Comparison of ENCODE assay signal across 10 cellular contexts in the genomic region with DNA sequence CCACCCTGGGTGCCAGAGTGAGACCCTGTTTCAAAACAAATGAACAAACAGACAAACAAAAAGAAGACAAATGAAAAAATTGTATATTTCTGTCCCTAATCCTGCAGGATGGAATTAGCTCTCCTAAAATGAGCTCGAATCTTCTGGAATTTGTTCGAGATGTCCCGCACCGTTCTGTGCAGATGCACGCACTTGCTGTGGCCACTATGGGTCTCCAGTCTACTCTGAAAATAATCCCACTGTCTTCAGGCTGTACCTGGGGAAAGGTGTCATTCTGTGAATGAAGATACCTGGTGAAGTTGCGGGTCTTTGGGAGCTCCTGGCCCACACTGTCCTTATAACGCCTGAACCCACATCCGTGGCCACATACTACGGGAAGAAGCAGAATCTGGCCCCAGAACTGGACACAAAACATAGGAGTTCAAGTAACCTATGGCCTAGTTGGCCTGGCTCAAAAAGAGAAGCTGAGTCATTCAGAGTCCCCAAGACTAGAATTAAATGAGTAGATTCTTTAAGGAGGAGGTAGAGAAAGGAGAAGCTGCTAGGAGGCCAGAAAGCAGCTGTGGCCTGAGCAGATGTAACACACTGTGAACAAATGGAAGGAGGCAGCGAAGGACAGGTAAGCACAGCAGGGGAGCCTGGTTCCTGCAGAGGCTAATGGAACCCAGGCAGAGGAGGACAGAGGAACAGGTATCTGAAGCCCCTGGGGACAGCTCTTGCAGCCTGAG.
A peak's percentile ranks its signal among the peaks of the same experiment; 100 is the strongest.
DNase-seq lines count a peak whose midpoint lies in the region; ATAC-seq and TF ChIP-seq lines count a peak whose summit lies in the region.
"Had no signal": no experiment of that assay in that cellular context is flagged by ENCODE, and none has a peak within 500 bp of the region (broad histone marks: within the 10 kb centered on the region; RNA-seq: fewer than 3 reads in every experiment).

No MANE protein-coding gene starts in this region.

- H3K18ac ChIP-seq in trophoblast cell (ENCODE audit: low read length) = peak overlapping the region; percentile 80

- peaks cover 65% of the 10 kb centered on the region for H3F3A ChIP-seq in SU-DHL-6 (ENCODE audit: insufficient read depth)

- WGBS in trophoblast cell (ENCODE audit: extremely low coverage, insufficient coverage, insufficient read length) = no CpG with 5 or more reads among the region's 10 CpGs

- intact Hi-C loops in Right ventricle myocardium inferior (cut with DNase I) = loop anchor here (5.0 kb wide), 1 partner anchor 109 kb away; a partner anchor contains a TSS

- peak overlapping the region; percentile 17 for H2BK12ac ChIP-seq in trophoblast cell (ENCODE audit: low read length)

- no peak overlapping the region for H3K23ac ChIP-seq in trophoblast cell (ENCODE audit: low read length)

- H3K4ac ChIP-seq in trophoblast cell (ENCODE audit: low read depth, low read length) = peak overlapping the region; percentile 47

- H3K79me1 ChIP-seq in trophoblast cell (ENCODE audit: low read length) = peaks cover 5% of the 10 kb centered on the region

- no peak overlapping the region for H3K4me3 Mint-ChIP-seq in T-helper 1 cell treated with Interleukin-12 subunit alpha and Interleukin-12 subunit beta and Interleukin-4 antibody, amounts not matched to agents 30 μg/mL and 1 μg/mL, for 36 hours
- H3K4me3 Mint-ChIP-seq: activated CD4-positive, alpha-beta memory T cell treated with anti-CD3 and anti-CD28 coated beads, Interleukin-2, amount 10 ng/mL, durations not matched to agents 7 days and 5 days had no signal

- no peak overlapping the region for H3K14ac ChIP-seq in trophoblast cell (ENCODE audit: low read length)

- H3K36me3 ChIP-seq in SU-DHL-6 (ENCODE audit: low read length) (no peaks in the 10 kb centered on the region), trophoblast cell (ENCODE audit: control insufficient read depth in 1 of 2, insufficient read depth in 2 of 2, low read length in 2 of 2) (peaks cover 0 to 2% of the 10 kb centered on the region in 2 experiments)

- H3K4me2 ChIP-seq in SU-DHL-6 (ENCODE audit: low read depth, low read length, poor library complexity, severe bottlenecking) = peak overlapping the region; percentile 96
- H3K4me2 ChIP-seq in trophoblast cell (ENCODE audit: low read length) = no peak overlapping the region

- DNase-seq in T-helper 1 cell (no peak), trophoblast cell (peak in 1 of 2 donors; percentile 22), ecto neural progenitor cell (ENCODE audit: low spot score) (no peak), Right ventricle myocardium inferior (ENCODE audit: missing footprints) (no peak)
- DNase-seq: activated CD4-positive, alpha-beta memory T cell treated with anti-CD3 and anti-CD28 coated beads, Interleukin-2, amount 10 ng/mL, durations not matched to agents 7 days and 5 days; NCI-H446 had no signal

- H4K20me1 ChIP-seq in SU-DHL-6 (ENCODE audit: low read depth, low read length) = no peaks in the 10 kb centered on the region

- H3K9me3 ChIP-seq in SU-DHL-6 (ENCODE audit: insufficient read depth, low read length) = no peaks in the 10 kb centered on the region
- no peaks in the 10 kb centered on the region for H3K9me3 ChIP-seq in trophoblast cell (ENCODE audit: insufficient read depth, low read depth, low read length)

- H3K9ac ChIP-seq in SU-DHL-6 (ENCODE audit: low read length) = peak overlapping the region; percentile 64
- no peak overlapping the region for H3K9ac ChIP-seq in trophoblast cell (ENCODE audit: low read length)

- no peaks in the 10 kb centered on the region for H3K9me3 Mint-ChIP-seq in T-helper 1 cell treated with Interleukin-12 subunit alpha and Interleukin-12 subunit beta and Interleukin-4 antibody, amounts not matched to agents 30 μg/mL and 1 μg/mL, for 36 hours
- H3K9me3 Mint-ChIP-seq: activated CD4-positive, alpha-beta memory T cell treated with anti-CD3 and anti-CD28 coated beads, Interleukin-2, amount 10 ng/mL, durations not matched to agents 7 days and 5 days had no signal

- H3K79me2 ChIP-seq in SU-DHL-6 (ENCODE audit: insufficient read depth, low read length) (peaks cover 66% of the 10 kb centered on the region), trophoblast cell (ENCODE audit: control insufficient read depth, insufficient read depth, low read length, poor library complexity) (peaks cover 3% of the 10 kb centered on the region)

- no peak overlapping the region for H2BK5ac ChIP-seq in trophoblast cell (ENCODE audit: low read depth, low read length, poor library complexity)

- no peak overlapping the region for H2BK120ac ChIP-seq in trophoblast cell (ENCODE audit: insufficient read depth, low read length, poor library complexity)

- TF ChIP-seq CTCF in SU-DHL-6 (IDR thresholded peaks at IDR 0.05; ENCODE audit: insufficient read depth, low read length, poor library complexity, severe bottlenecking) = no peak

- H4K12ac ChIP-seq in trophoblast cell (ENCODE audit: low read depth, low read length) = no peak overlapping the region

- H4K8ac ChIP-seq in trophoblast cell (ENCODE audit: low read depth, low read length) = no peak overlapping the region

- H3K4me1 Mint-ChIP-seq in T-helper 1 cell treated with Interleukin-12 subunit alpha and Interleukin-12 subunit beta and Interleukin-4 antibody, amounts not matched to agents 30 μg/mL and 1 μg/mL, for 36 hours (ENCODE audit: low read depth) = peaks cover 30% of the 10 kb centered on the region

- H4K91ac ChIP-seq in trophoblast cell (ENCODE audit: low read depth, low read length) = no peak overlapping the region

- no peaks in the 10 kb centered on the region for H3K9me2 ChIP-seq in SU-DHL-6 (replicated peaks; ENCODE audit: insufficient read depth, low read length)

- peak overlapping the region; percentile 49 for H3K27ac Mint-ChIP-seq in T-helper 1 cell treated with Interleukin-12 subunit alpha and Interleukin-12 subunit beta and Interleukin-4 antibody, amounts not matched to agents 30 μg/mL and 1 μg/mL, for 36 hours
- H3K27ac Mint-ChIP-seq: activated CD4-positive, alpha-beta memory T cell treated with anti-CD3 and anti-CD28 coated beads, Interleukin-2, amount 10 ng/mL, durations not matched to agents 7 days and 5 days had no signal

- ATAC-seq in HG02642 (IDR thresholded peaks at IDR 0.05; ENCODE audit: poor library complexity, unreplicated experiment) = peak; percentile 39
- no peak for ATAC-seq in Right ventricle myocardium inferior
- ATAC-seq in GM21576 (IDR thresholded peaks at IDR 0.05; ENCODE audit: unreplicated experiment) = no peak

- no peaks in the 10 kb centered on the region for H3K27me3 Mint-ChIP-seq in T-helper 1 cell treated with Interleukin-12 subunit alpha and Interleukin-12 subunit beta and Interleukin-4 antibody, amounts not matched to agents 30 μg/mL and 1 μg/mL, for 36 hours (ENCODE audit: low read depth)
- H3K27me3 Mint-ChIP-seq: activated CD4-positive, alpha-beta memory T cell treated with anti-CD3 and anti-CD28 coated beads, Interleukin-2, amount 10 ng/mL, durations not matched to agents 7 days and 5 days had no signal

- H2AK5ac ChIP-seq in trophoblast cell (ENCODE audit: low read length) = no peak overlapping the region

- H3K27ac ChIP-seq in SU-DHL-6 (ENCODE audit: low read depth, low read length) (peak overlapping the region; percentile 97), trophoblast cell (ENCODE audit: low read depth, low read length) (no peak overlapping the region)

- peaks cover 4% of the 10 kb centered on the region for H3K36me3 Mint-ChIP-seq in T-helper 1 cell treated with Interleukin-12 subunit alpha and Interleukin-12 subunit beta and Interleukin-4 antibody, amounts not matched to agents 30 μg/mL and 1 μg/mL, for 36 hours (ENCODE audit: low read depth)

- no peak overlapping the region for H2AFZ ChIP-seq in SU-DHL-6 (ENCODE audit: low read depth, low read length, severe bottlenecking)
- no peak overlapping the region for H2AFZ ChIP-seq in trophoblast cell (ENCODE audit: insufficient read depth, low read length, poor library complexity)

- H3K4me1 ChIP-seq in trophoblast cell (ENCODE audit: control insufficient read depth in 1 of 2, insufficient read depth in 2 of 2, low read length in 2 of 2) = peaks cover 16 to 18% of the 10 kb centered on the region in 2 experiments

- H3K4me3 ChIP-seq in SU-DHL-6 (ENCODE audit: insufficient read depth, low read length, poor library complexity, severe bottlenecking) = no peak overlapping the region
- H3K4me3 ChIP-seq in trophoblast cell (ENCODE audit: low read depth, low read length) = no peak overlapping the region

- H3K27me3 ChIP-seq in SU-DHL-6 (ENCODE audit: low read length) (no peaks in the 10 kb centered on the region), trophoblast cell (ENCODE audit: insufficient read depth, low read length) (no peaks in the 10 kb centered on the region)
